In the genomic region with DNA sequence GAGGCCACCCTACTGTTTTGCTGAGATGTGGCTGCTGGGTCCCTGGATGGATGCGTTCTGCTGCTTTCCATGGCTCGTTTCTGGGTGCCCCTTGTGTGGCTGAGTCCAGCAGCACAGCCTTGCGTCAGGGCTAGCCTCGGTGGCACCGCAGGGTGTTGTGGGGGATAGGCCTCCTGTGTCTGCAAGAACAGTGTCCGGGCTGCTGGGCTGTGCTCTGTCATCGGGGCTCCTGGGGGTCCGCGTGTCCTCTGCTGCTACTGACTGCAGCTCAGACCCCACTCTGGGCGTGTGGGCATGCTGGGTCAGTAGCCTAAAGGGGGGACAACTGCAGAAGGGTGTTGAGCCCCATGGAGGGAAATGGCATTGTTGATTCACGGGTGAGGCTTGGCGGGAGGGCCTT, we compare ENCODE assay signal across 27 cellular contexts.
"Had no signal": no experiment of that assay in that cellular context is flagged by ENCODE, and none has a peak within 500 bp of the region (broad histone marks: within the 10 kb centered on the region; RNA-seq: fewer than 3 reads in every experiment).

No MANE protein-coding gene starts in this region.

- H3K9me3 ChIP-seq: esophagus squamous epithelium, heart right ventricle, neutrophil, pancreas, sigmoid colon, thoracic aorta, tibial nerve, upper lobe of left lung had no signal

- FAIRE-seq: endometrium, pancreas, urothelium cell line had no signal

- H3K27me3 ChIP-seq: esophagus squamous epithelium, heart right ventricle, neutrophil, pancreas, sigmoid colon, tibial nerve, upper lobe of left lung had no signal

- H3K9me3 Mint-ChIP-seq: effector memory CD8-positive, alpha-beta T cell; immature natural killer cell; nephron; stimulated activated memory B cell treated with anti-CD40 and anti-IgM and Interleukin-4, amounts not matched to agents 10 μg/mL and 1 μg/mL and 100 μg/mL, for 72 hours had no signal

- H3K27ac ChIP-seq: esophagus squamous epithelium, heart right ventricle, neutrophil, pancreas, sigmoid colon, thoracic aorta, tibial nerve, upper lobe of left lung had no signal

- DNase-seq: cortex of kidney; effector memory CD8-positive, alpha-beta T cell; erythroblast; esophagus squamous epithelium; foreskin melanocyte; glutamatergic neuron; heart right ventricle; hypothalamus; immature natural killer cell; islet precursor cell; mesendoderm; midbrain; naive thymus-derived CD4-positive, alpha-beta T cell; pancreas; sigmoid colon; stimulated activated CD4-positive, alpha-beta T cell treated with anti-CD3 and anti-CD28 coated beads, Interleukin-4, amount 100 ng/mL, for 4 hours; stimulated activated naive CD8-positive, alpha-beta T cell treated with anti-CD3 and anti-CD28 coated beads, Interleukin-15, Interleukin-2, amounts not matched to agents 100 U/mL and 50 U/mL, for 24 hours; substantia nigra had no signal

- H3K27me3 Mint-ChIP-seq: effector memory CD8-positive, alpha-beta T cell; naive thymus-derived CD4-positive, alpha-beta T cell; stimulated activated memory B cell treated with anti-CD40 and anti-IgM and Interleukin-4, amounts not matched to agents 10 μg/mL and 1 μg/mL and 100 μg/mL, for 72 hours had no signal

- H3K27ac Mint-ChIP-seq: immature natural killer cell; nephron; stimulated activated memory B cell treated with anti-CD40 and anti-IgM and Interleukin-4, amounts not matched to agents 10 μg/mL and 1 μg/mL and 100 μg/mL, for 72 hours had no signal

- H3K4me3 Mint-ChIP-seq: effector memory CD8-positive, alpha-beta T cell; immature natural killer cell; naive thymus-derived CD4-positive, alpha-beta T cell; nephron; stimulated activated memory B cell treated with anti-CD40 and anti-IgM and Interleukin-4, amounts not matched to agents 10 μg/mL and 1 μg/mL and 100 μg/mL, for 72 hours had no signal

- H3K4me3 ChIP-seq: esophagus squamous epithelium, heart right ventricle, pancreas, sigmoid colon, thoracic aorta, tibial nerve, upper lobe of left lung had no signal

- ATAC-seq: effector memory CD8-positive, alpha-beta T cell; heart right ventricle; left lobe of liver; naive thymus-derived CD4-positive, alpha-beta T cell; pancreas; stimulated activated memory B cell treated with anti-CD40 and anti-IgM and Interleukin-4, amounts not matched to agents 10 μg/mL and 1 μg/mL and 100 μg/mL, for 72 hours; stimulated activated naive CD8-positive, alpha-beta T cell treated with anti-CD3 and anti-CD28 coated beads, Interleukin-15, Interleukin-2, amounts not matched to agents 100 U/mL and 50 U/mL, for 24 hours had no signal
